13 cellular contexts compared by ENCODE assay signal in the genomic region with DNA sequence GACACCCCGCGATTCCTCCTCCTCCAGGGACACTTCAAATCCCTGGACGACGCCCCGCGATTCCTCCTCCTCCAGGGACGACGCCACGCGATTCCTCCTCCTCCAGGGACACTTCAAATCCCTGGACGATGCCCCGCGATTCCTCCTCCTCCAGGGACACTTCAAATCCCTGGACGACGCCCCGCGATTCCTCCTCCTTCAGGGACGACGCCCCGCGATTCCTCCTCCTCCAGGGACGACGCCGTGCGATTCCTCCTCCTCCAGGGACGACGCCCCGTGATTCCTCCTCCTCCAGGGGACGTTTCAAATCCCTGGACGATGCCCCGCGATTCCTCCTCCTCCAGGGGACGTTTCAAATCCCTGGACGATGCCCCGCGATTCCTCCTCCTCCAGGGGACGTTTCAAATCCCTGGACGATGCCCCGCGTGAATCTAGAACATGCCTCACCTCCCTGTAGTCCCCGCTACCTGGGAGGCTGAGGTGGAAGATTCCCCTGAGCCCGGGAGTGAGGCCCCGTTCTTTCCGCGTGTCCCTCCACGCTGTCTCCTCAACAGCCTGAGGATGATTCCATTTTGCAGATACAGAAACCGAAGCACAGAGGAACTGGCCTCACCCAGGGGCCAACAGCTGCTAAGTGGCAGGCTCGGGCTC. TPM values are rescaled to one million over a fixed set of nuclear protein-coding genes. Genes with fewer than 3 reads are reported as not detected.
DNase-seq lines count a peak whose midpoint lies in the region; ATAC-seq, FAIRE-seq and TF ChIP-seq lines count a peak whose summit lies in the region.
"Not testable (repeated sequence)": the region's sequence is repeated elsewhere in the genome, so short reads cannot be mapped to it uniquely, and the experiment has no call there.
"Had no signal": no experiment of that assay in that cellular context is flagged by ENCODE, and none has a peak within 500 bp of the region (broad histone marks: within the 10 kb centered on the region; RNA-seq: fewer than 3 reads in every experiment).

No MANE protein-coding gene starts in this region.

- intact Hi-C loops in K562 (cut with micrococcal nuclease) = not testable (repeated sequence)

- not testable (repeated sequence) for H2AK5ac ChIP-seq in neuronal stem cell (ENCODE audit: low read depth, low read length)

- H3K23ac ChIP-seq in neuronal stem cell (ENCODE audit: low read depth, low read length, poor library complexity) = peak overlapping the region; percentile 17

- H3K9me3 ChIP-seq in HEK293 (ENCODE audit: control insufficient read depth, insufficient read depth, low read depth, low read length); neuronal stem cell (replicated peaks in 1 of 2; ENCODE audit: control insufficient read depth in 2 of 2, insufficient read depth in 1 of 2, low read depth in 1 of 2, low read length in 2 of 2): not testable (repeated sequence)
- H3K9me3 ChIP-seq in K562 (replicated peaks; ENCODE audit: control insufficient read depth, insufficient read depth, low read depth, low read length) = peaks cover 29% of the 10 kb centered on the region

- CTCF ChIA-PET in HEK293 (lab: Yijun Ruan, JAX) = interaction anchor here (0.6 kb wide), 1 partner anchor 18 kb away, joined by 3 read pairs; no protein-coding TSS in a partner anchor
- CTCF ChIA-PET in K562 (lab: Yijun Ruan, JAX; ENCODE audit: low intra/inter-chr PET ratio) = not testable (repeated sequence)

- not testable (repeated sequence) for H3K9me1 ChIP-seq in K562 (ENCODE audit: control insufficient read depth, insufficient read depth, low read length)

- in situ Hi-C loops in K562 (cut with MboI) = not testable (repeated sequence)

- DNase-seq in K562 (ENCODE audit: extremely low read depth in 1 of 4, low spot score in 3 of 4); glutamatergic neuron; neural crest cell (ENCODE audit: low read depth, low spot score); neuronal stem cell (ENCODE audit: low spot score); stimulated activated naive B cell treated with anti-CD40 and anti-IgM and Interleukin-4, amounts not matched to agents 10 μg/mL and 1 μg/mL and 100 μg/mL, for 72 hours: not testable (repeated sequence)

- not testable (repeated sequence) for H2BK5ac ChIP-seq in neuronal stem cell (ENCODE audit: low read length)

- not testable (repeated sequence) for H3K4me3 ChIP-seq in HEK293 (ENCODE audit: low read depth, low read length); K562; neuronal stem cell (ENCODE audit: low read length in 2 of 2)

- peak overlapping the region; percentile 72 for H4K91ac ChIP-seq in neuronal stem cell (ENCODE audit: low read depth, low read length, poor library complexity)

- not testable (repeated sequence) for H3K27me3 ChIP-seq in K562 (ENCODE audit: control insufficient read depth in 2 of 2, insufficient read depth in 2 of 2, low read length in 2 of 2); neuronal stem cell (ENCODE audit: control insufficient read depth in 3 of 3, insufficient read depth in 3 of 3, low read depth in 1 of 3, low read length in 3 of 3)

- H3K27ac Mint-ChIP-seq in glutamatergic neuron (ENCODE audit: unreplicated experiment) (peak overlapping the region; percentile 73), neural crest cell (ENCODE audit: unreplicated experiment) (peak overlapping the region; percentile 57)
- peak overlapping the region; percentile 73 for H3K27ac Mint-ChIP-seq in stimulated activated naive B cell treated with anti-CD40 and anti-IgM and Interleukin-4, amounts not matched to agents 10 μg/mL and 1 μg/mL and 100 μg/mL, for 72 hours

- H3K4ac ChIP-seq in neuronal stem cell (ENCODE audit: low read length) = not testable (repeated sequence)

- H3K79me2 ChIP-seq in K562 (ENCODE audit: control insufficient read depth, insufficient read depth, low read length) = peaks cover 27% of the 10 kb centered on the region

- not testable (repeated sequence) for H3K4me2 ChIP-seq in K562 (ENCODE audit: insufficient read depth, low read length); neuronal stem cell (ENCODE audit: insufficient read depth, low read length, poor library complexity, severe bottlenecking)

- H3K36me3 ChIP-seq in HEK293 (ENCODE audit: control insufficient read depth in 2 of 2, insufficient read depth in 1 of 2, low read length in 2 of 2); neuronal stem cell (replicated peaks in 1 of 2; ENCODE audit: control insufficient read depth in 2 of 2, insufficient read depth in 2 of 2, low read length in 2 of 2): not testable (repeated sequence)
- peaks cover 86% of the 10 kb centered on the region for H3K36me3 ChIP-seq in K562 (ENCODE audit: control insufficient read depth, insufficient read depth, low read length)

- H2BK120ac ChIP-seq in neuronal stem cell (ENCODE audit: low read depth, low read length) = not testable (repeated sequence)

- TF ChIP-seq POLR2A in K562 (conservative IDR thresholded peaks at IDR 0.05) = not testable (repeated sequence)

- not testable (repeated sequence) for TF ChIP-seq EP300 in K562 (IDR thresholded peaks at IDR 0.05; ENCODE audit: low read length)

- WGBS in K562 (ENCODE audit: insufficient coverage, low coverage, missing lambda C conversion rate) = 96% methylated on average over 19 of the region's 48 CpGs
- WGBS in neuronal stem cell (ENCODE audit: extremely low coverage in 2 of 2, insufficient read length in 2 of 2, insufficient replicate concordance in 1 of 2), 2 donors = no CpG with 5 or more reads among the region's 48 CpGs

- not testable (repeated sequence) for H4K8ac ChIP-seq in neuronal stem cell (ENCODE audit: low read depth, low read length)

- H3K18ac ChIP-seq in neuronal stem cell (ENCODE audit: low read length) = not testable (repeated sequence)

- H3K14ac ChIP-seq in neuronal stem cell (ENCODE audit: low read length) = peak overlapping the region; percentile 21

- BruUV-seq in K562 (replicated peaks; lab: Mats Ljungman, UMichigan) = not testable (repeated sequence)

- not testable (repeated sequence) for H3K27ac ChIP-seq in HEK293 (ENCODE audit: extremely low read depth, low read depth, low read length); K562 (ENCODE audit: extremely low read depth, low read depth, low read length); neuronal stem cell (replicated peaks; ENCODE audit: low read length)

- POLR2A ChIA-PET in HEK293 (lab: Yijun Ruan, JAX) = not testable (repeated sequence)
- POLR2A ChIA-PET in K562 (lab: Yijun Ruan, JAX) = interaction anchor here (0.6 to 1.0 kb wide), 3 partner anchors 16 to 493 kb away, joined by 3 read pairs; no protein-coding TSS in a partner anchor

- not testable (repeated sequence) for H3K4me1 ChIP-seq in HEK293 (ENCODE audit: control insufficient read depth, insufficient read depth, low read length); neuronal stem cell (ENCODE audit: control insufficient read depth in 2 of 2, insufficient read depth in 1 of 2, low read depth in 1 of 2, low read length in 2 of 2)
- peaks cover 0 to 55% of the 10 kb centered on the region in 2 experiments; a peak in 3 of 5 replicates for H3K4me1 ChIP-seq in K562 (replicated peaks in 1 of 2; ENCODE audit: control insufficient read depth in 2 of 2, insufficient read depth in 2 of 2, low read length in 2 of 2)

- not testable (repeated sequence) for H2BK12ac ChIP-seq in neuronal stem cell (ENCODE audit: low read length)

- H3K4me1 Mint-ChIP-seq in glutamatergic neuron (ENCODE audit: low read depth, unreplicated experiment); neural crest cell; stimulated activated naive B cell treated with anti-CD40 and anti-IgM and Interleukin-4, amounts not matched to agents 10 μg/mL and 1 μg/mL and 100 μg/mL, for 72 hours: not testable (repeated sequence)

- ATAC-seq in K562; stimulated activated naive B cell treated with anti-CD40 and anti-IgM and Interleukin-4, amounts not matched to agents 10 μg/mL and 1 μg/mL and 100 μg/mL, for 72 hours (replicated peaks): not testable (repeated sequence)

- H4K20me1 ChIP-seq in K562 (replicated peaks; ENCODE audit: control insufficient read depth, insufficient read depth, low read length) = not testable (repeated sequence)

- not testable (repeated sequence) for H3K79me1 ChIP-seq in neuronal stem cell (ENCODE audit: low read depth, low read length)

- not testable (repeated sequence) for H2AFZ ChIP-seq in K562 (ENCODE audit: low read depth, low read length); neuronal stem cell (ENCODE audit: low read length)

- TF ChIP-seq CTCF in HEK293 (tag by site-specific recombination; IDR thresholded peaks at IDR 0.05); K562 (IDR thresholded peaks at IDR 0.05 in 2 of 3, conservative IDR thresholded peaks at IDR 0.05 in 1 of 3; ENCODE audit: insufficient read depth in 2 of 3, low read depth in 1 of 3, low read length in 3 of 3); glutamatergic neuron (IDR thresholded peaks at IDR 0.05; ENCODE audit: partially characterized antibody, unreplicated experiment); neural crest cell (conservative IDR thresholded peaks at IDR 0.05): not testable (repeated sequence)

- not testable (repeated sequence) for FAIRE-seq in K562 (lab: Jason Lieb, UNC)

- TF ChIP-seq RAD21 in K562 (CRISPR knock-in tag; conservative IDR thresholded peaks at IDR 0.05 in 1 of 2, IDR thresholded peaks at IDR 0.05 in 1 of 2) = not testable (repeated sequence)

- peaks cover 40% of the 10 kb centered on the region for H3K9me3 Mint-ChIP-seq in glutamatergic neuron (ENCODE audit: unreplicated experiment)
- H3K9me3 Mint-ChIP-seq in neural crest cell; stimulated activated naive B cell treated with anti-CD40 and anti-IgM and Interleukin-4, amounts not matched to agents 10 μg/mL and 1 μg/mL and 100 μg/mL, for 72 hours: not testable (repeated sequence)

- H3K9ac ChIP-seq in K562 (ENCODE audit: insufficient read depth in 1 of 2, low read depth in 2 of 2, low read length in 2 of 2); neuronal stem cell (ENCODE audit: low read depth, low read length, poor library complexity): not testable (repeated sequence)

- peak overlapping the region; percentile 30 for H3K4me3 Mint-ChIP-seq in glutamatergic neuron (ENCODE audit: unreplicated experiment)
- H3K4me3 Mint-ChIP-seq in neural crest cell; stimulated activated naive B cell treated with anti-CD40 and anti-IgM and Interleukin-4, amounts not matched to agents 10 μg/mL and 1 μg/mL and 100 μg/mL, for 72 hours: not testable (repeated sequence)

- H2BK15ac ChIP-seq in neuronal stem cell (ENCODE audit: low read length) = not testable (repeated sequence)

- H3K27me3 Mint-ChIP-seq in glutamatergic neuron (ENCODE audit: unreplicated experiment) = peaks cover 23% of the 10 kb centered on the region
- H3K27me3 Mint-ChIP-seq in neural crest cell (ENCODE audit: low read depth); stimulated activated naive B cell treated with anti-CD40 and anti-IgM and Interleukin-4, amounts not matched to agents 10 μg/mL and 1 μg/mL and 100 μg/mL, for 72 hours: not testable (repeated sequence)

- H3K36me3 Mint-ChIP-seq in glutamatergic neuron (ENCODE audit: unreplicated experiment); neural crest cell (ENCODE audit: low read depth): not testable (repeated sequence)
- H3K36me3 Mint-ChIP-seq in stimulated activated naive B cell treated with anti-CD40 and anti-IgM and Interleukin-4, amounts not matched to agents 10 μg/mL and 1 μg/mL and 100 μg/mL, for 72 hours = peaks cover 33 to 40% of the 10 kb centered on the region in 2 donors

RNA-seq across cellular contexts. Expression of a gene that starts 23.4 kb away (rescaled TPM):
- total RNA-seq in K562 (2011; cell fraction: chromatin; rRNA removed; ENCODE audit: low replicate concordance) = 0.46 and 2.2 TPM in 2 replicates
- total RNA-seq in K562 (2011; cell fraction: nucleolus; rRNA removed) = 0.26 and 0.50 TPM in 2 replicates
- total RNA-seq in K562 (2011; cell fraction: nucleoplasm; rRNA removed) = 0.29 and 0.99 TPM in 2 replicates
- total RNA-seq in K562 (2014; rRNA removed) (0.32 TPM in 1 of 2 replicates, not detected in the other), K562 (2014; rRNA removed; fragmentation: Illumina TruSeq; extraction: Trizol) (not detected in 2 replicates), K562 (2015; rRNA removed; fragmentation: Illumina TruSeq; extraction: Trizol) (0.19 TPM in 1 of 2 replicates, not detected in the other), K562 (2021) (0.29 TPM in 1 of 2 replicates, not detected in the other), glutamatergic neuron (ENCODE audit: unreplicated experiment) (3.9 TPM), neural crest cell (not detected in 2 replicates)
- polyA plus RNA-seq in K562 (2011; rRNA removed) (not detected in 2 replicates), K562 (2014; fragmentation: Illumina TruSeq; extraction: Trizol) (not detected in 2 replicates), K562 (2014; fragmentation: Nextera tagmentation; extraction: Ambion mirVana) (not detected), K562 (2014; rRNA removed) (0.11 TPM in 1 of 2 replicates, not detected in the other)
- not detected in 2 replicates for polyA plus RNA-seq in K562 (2011; cell fraction: cytosol; rRNA removed)
- 0.55 and 0.58 TPM in 2 replicates for polyA plus RNA-seq in K562 (2011; cell fraction: nucleus; rRNA removed)
- 0.29 and 0.71 TPM in 2 replicates for polyA plus RNA-seq in K562 (2012)
- polyA minus RNA-seq in K562 (2011; rRNA and poly(A)+ RNA removed) = not detected in 2 replicates
- not detected in 2 replicates for polyA minus RNA-seq in K562 (2011; cell fraction: cytosol; rRNA and poly(A)+ RNA removed)
- not detected in 2 replicates for polyA minus RNA-seq in K562 (2011; cell fraction: nucleus; rRNA and poly(A)+ RNA removed)
- polyA plus RNA-seq in neuronal stem cell (2013, experiment 1 of 2) = not detected
- not detected for polyA plus RNA-seq in neuronal stem cell (2013, experiment 2 of 2)
- total RNA-seq: A673; Caco-2; Calu3; CD4-positive, alpha-beta T cell; CD8-positive, alpha-beta T cell had no signal
- polyA plus RNA-seq: AG04450, BJ had no signal

RNA-seq across cellular contexts. Expression of a gene that starts 32.9 kb away (rescaled TPM):
- total RNA-seq in K562 (2011; cell fraction: chromatin; rRNA removed; ENCODE audit: low replicate concordance) = 43.1 and 83.7 TPM in 2 replicates
- total RNA-seq in K562 (2011; cell fraction: nucleolus; rRNA removed) = 64.3 and 69.7 TPM in 2 replicates
- 53.0 and 53.7 TPM in 2 replicates for total RNA-seq in K562 (2011; cell fraction: nucleoplasm; rRNA removed)
- total RNA-seq in K562 (2014; rRNA removed) (60.4 and 77.5 TPM in 2 replicates), K562 (2014; rRNA removed; fragmentation: Illumina TruSeq; extraction: Trizol) (92.6 and 126 TPM in 2 replicates), K562 (2015; rRNA removed; fragmentation: Illumina TruSeq; extraction: Trizol) (61.1 and 69.1 TPM in 2 replicates), K562 (2021) (89.1 and 92.6 TPM in 2 replicates), glutamatergic neuron (ENCODE audit: unreplicated experiment) (50.6 TPM), neural crest cell (89.8 and 95.1 TPM in 2 replicates)
- polyA plus RNA-seq in K562 (2011; rRNA removed) (124 and 163 TPM in 2 replicates), K562 (2014; fragmentation: Illumina TruSeq; extraction: Trizol) (97.5 and 104 TPM in 2 replicates), K562 (2014; fragmentation: Nextera tagmentation; extraction: Ambion mirVana) (100 to 1,000 TPM; 345 to 398 TPM), K562 (2014; rRNA removed) (92.4 and 99.1 TPM in 2 replicates)
- 94.2 and 150 TPM in 2 replicates for polyA plus RNA-seq in K562 (2011; cell fraction: cytosol; rRNA removed)
- polyA plus RNA-seq in K562 (2011; cell fraction: nucleus; rRNA removed) = 96.2 and 120 TPM in 2 replicates
- 69.9 and 168 TPM in 2 replicates for polyA plus RNA-seq in K562 (2012)
- 28.3 and 55.3 TPM in 2 replicates for polyA minus RNA-seq in K562 (2011; rRNA and poly(A)+ RNA removed)
- polyA minus RNA-seq in K562 (2011; cell fraction: cytosol; rRNA and poly(A)+ RNA removed) = 24.9 and 30.9 TPM in 2 replicates
- 30.4 and 33.3 TPM in 2 replicates for polyA minus RNA-seq in K562 (2011; cell fraction: nucleus; rRNA and poly(A)+ RNA removed)
- polyA plus RNA-seq in neuronal stem cell (2013, experiment 1 of 2) = 57.0 TPM
- polyA plus RNA-seq in neuronal stem cell (2013, experiment 2 of 2) = 58.2 TPM

RNA-seq across cellular contexts. Expression of a gene that starts 33.1 kb away (rescaled TPM):
- total RNA-seq in K562 (2011; cell fraction: chromatin; rRNA removed; ENCODE audit: low replicate concordance) = 69.8 and 180 TPM in 2 replicates
- total RNA-seq in K562 (2011; cell fraction: nucleolus; rRNA removed) = 70.5 and 71.6 TPM in 2 replicates
- 50.8 and 56.2 TPM in 2 replicates for total RNA-seq in K562 (2011; cell fraction: nucleoplasm; rRNA removed)
- total RNA-seq in K562 (2014; rRNA removed) (3.4 and 5.4 TPM in 2 replicates), K562 (2014; rRNA removed; fragmentation: Illumina TruSeq; extraction: Trizol) (2.4 and 4.1 TPM in 2 replicates), K562 (2015; rRNA removed; fragmentation: Illumina TruSeq; extraction: Trizol) (5.6 and 5.9 TPM in 2 replicates), K562 (2021) (12.3 and 13.2 TPM in 2 replicates), glutamatergic neuron (ENCODE audit: unreplicated experiment) (31.7 TPM), neural crest cell (19.7 and 20.1 TPM in 2 replicates)
- polyA plus RNA-seq in K562 (2011; rRNA removed) (3.9 and 4.3 TPM in 2 replicates), K562 (2014; fragmentation: Illumina TruSeq; extraction: Trizol) (6.0 and 7.0 TPM in 2 replicates), K562 (2014; fragmentation: Nextera tagmentation; extraction: Ambion mirVana) (under 1 TPM; 0.38 to 0.63 TPM), K562 (2014; rRNA removed) (6.7 and 8.6 TPM in 2 replicates)
- 3.9 and 9.1 TPM in 2 replicates for polyA plus RNA-seq in K562 (2011; cell fraction: cytosol; rRNA removed)
- polyA plus RNA-seq in K562 (2011; cell fraction: nucleus; rRNA removed) = 20.2 and 34.5 TPM in 2 replicates
- polyA plus RNA-seq in K562 (2012) = 11.1 and 16.0 TPM in 2 replicates
- 1.9 and 3.7 TPM in 2 replicates for polyA minus RNA-seq in K562 (2011; rRNA and poly(A)+ RNA removed)
- polyA minus RNA-seq in K562 (2011; cell fraction: cytosol; rRNA and poly(A)+ RNA removed) = 3.2 and 3.3 TPM in 2 replicates
- 7.0 and 7.8 TPM in 2 replicates for polyA minus RNA-seq in K562 (2011; cell fraction: nucleus; rRNA and poly(A)+ RNA removed)
- 9.6 TPM for polyA plus RNA-seq in neuronal stem cell (2013, experiment 1 of 2)
- polyA plus RNA-seq in neuronal stem cell (2013, experiment 2 of 2) = 9.1 TPM
